16 cellular contexts compared by ENCODE assay signal in the genomic region with DNA sequence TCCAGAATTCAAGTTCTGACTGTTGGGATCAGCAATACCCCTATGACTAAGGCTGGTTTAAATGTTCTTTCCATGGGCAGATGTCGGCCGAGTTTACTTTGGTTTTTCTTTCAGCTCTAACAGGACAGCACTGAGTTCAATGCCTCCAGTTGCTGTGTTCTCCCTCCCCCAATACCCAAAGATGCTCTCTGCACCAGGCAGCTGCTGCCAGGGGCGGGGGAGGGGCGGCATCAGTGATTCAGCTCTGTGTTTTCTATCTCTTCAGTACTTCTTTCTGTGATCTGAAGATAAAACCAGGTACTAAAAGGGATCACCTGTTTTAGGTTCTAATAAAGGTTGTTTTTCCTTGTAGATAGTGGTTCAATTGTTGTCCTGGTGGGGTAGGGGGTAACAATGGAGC.
DNase-seq lines count a peak whose midpoint lies in the region; ATAC-seq and TF ChIP-seq lines count a peak whose summit lies in the region.
"Had no signal": no experiment of that assay in that cellular context is flagged by ENCODE, and none has a peak within 500 bp of the region (broad histone marks: within the 10 kb centered on the region; RNA-seq: fewer than 3 reads in every experiment).

No MANE protein-coding gene starts in this region.

- no peaks in the 10 kb centered on the region for H3K36me3 Mint-ChIP-seq in WTC11
- H3K36me3 Mint-ChIP-seq: CD8-positive, alpha-beta T cell; IgD-negative memory B cell had no signal

- no peak overlapping the region for H3K27ac ChIP-seq in mesendoderm (ENCODE audit: low read depth, low read length)
- H3K27ac ChIP-seq: 22Rv1; A549; BLaER1 treated with 17β-estradiol and CSF1 and Interleukin-3, amounts not matched to agents 10 nM and 100 nM had no signal

- H3K4me2 ChIP-seq in mesendoderm (ENCODE audit: low read length), result no peak overlapping the region
- H3K4me2 ChIP-seq: A549; BLaER1 treated with 17β-estradiol and CSF1 and Interleukin-3, amounts not matched to agents 10 nM and 100 nM had no signal

- no peak overlapping the region for H2BK15ac ChIP-seq in mesendoderm (replicated peaks; ENCODE audit: low read depth)

- no peak overlapping the region for H3K4me3 Mint-ChIP-seq in WTC11
- H3K4me3 Mint-ChIP-seq: CD8-positive, alpha-beta T cell; H9; IgD-negative memory B cell had no signal

- H2BK5ac ChIP-seq in mesendoderm (ENCODE audit: low read length), result no peak overlapping the region

- no peak overlapping the region for H4K8ac ChIP-seq in mesendoderm (ENCODE audit: low read depth, low read length)

- H3K4me1 ChIP-seq in mesendoderm (ENCODE audit: control insufficient read depth, low read depth, low read length), result peaks cover 8% of the 10 kb centered on the region
- H3K4me1 ChIP-seq: A549; BLaER1 treated with 17β-estradiol and CSF1 and Interleukin-3, amounts not matched to agents 10 nM and 100 nM had no signal

- no peak overlapping the region for H3K18ac ChIP-seq in mesendoderm (ENCODE audit: low read length)

- H3K79me2 ChIP-seq in mesendoderm (ENCODE audit: control insufficient read depth, insufficient read depth, low read length), result no peaks in the 10 kb centered on the region

- no peak overlapping the region for H3K27ac Mint-ChIP-seq in WTC11
- H3K27ac Mint-ChIP-seq: CD8-positive, alpha-beta T cell; H9; IgD-negative memory B cell had no signal

- no peak overlapping the region for H3K9ac ChIP-seq in mesendoderm (ENCODE audit: low read length)
- H3K9ac ChIP-seq: BLaER1 treated with 17β-estradiol and CSF1 and Interleukin-3, amounts not matched to agents 10 nM and 100 nM had no signal

- WGBS in mesendoderm (ENCODE audit: extremely low coverage, insufficient coverage, low lambda C conversion rate), result no CpG with 5 or more reads among the region's 4 CpGs

- CTCF ChIA-PET in WTC11 (lab: Charles Lee), result no interaction called here

- H4K5ac ChIP-seq in mesendoderm (ENCODE audit: low read length), result no peak overlapping the region

- POLR2A ChIA-PET in WTC11 (lab: Charles Lee), result no interaction called here

- no peak overlapping the region for H2BK120ac ChIP-seq in mesendoderm (ENCODE audit: low read depth, low read length)

- DNase-seq in DMS53 (lab: John Stamatoyannopoulos, UW) (peak; percentile 18), DMS53 treated with DMSO at 0.1 percent for 48 hours (lab: John Stamatoyannopoulos, UW; ENCODE audit: unreplicated experiment) (no peak), WTC11 (ENCODE audit: low spot score) (peak; percentile 23), mesendoderm (peak; percentile 13), NCI-H82 treated with DMSO at 0.1 percent for 48 hours (lab: John Stamatoyannopoulos, UW; ENCODE audit: unreplicated experiment) (no peak)
- no peak for DNase-seq in stimulated activated CD4-positive, alpha-beta T cell treated with anti-CD3 and anti-CD28 coated beads, Interleukin-4, amount 100 ng/mL, for 4 hours
- DNase-seq: Calu3; CD8-positive, alpha-beta T cell; GDM1; H9 had no signal

- H3K27me3 ChIP-seq in mesendoderm (ENCODE audit: insufficient read depth, low read length, poor library complexity), result no peaks in the 10 kb centered on the region
- H3K27me3 ChIP-seq: BLaER1 treated with 17β-estradiol and CSF1 and Interleukin-3, amounts not matched to agents 10 nM and 100 nM had no signal

- TF ChIP-seq CTCF in WTC11 (IDR thresholded peaks at IDR 0.05), result no peak

- H3K4ac ChIP-seq in mesendoderm (ENCODE audit: low read depth, low read length), result no peak overlapping the region

- H3K4me3 ChIP-seq in mesendoderm (ENCODE audit: low read length), result no peak overlapping the region
- H3K4me3 ChIP-seq: A549; BLaER1 treated with 17β-estradiol and CSF1 and Interleukin-3, amounts not matched to agents 10 nM and 100 nM had no signal

- H3K4me1 Mint-ChIP-seq in WTC11, result peaks cover 28% of the 10 kb centered on the region
- H3K4me1 Mint-ChIP-seq: IgD-negative memory B cell had no signal

- no peaks in the 10 kb centered on the region for H3K9me3 Mint-ChIP-seq in WTC11
- H3K9me3 Mint-ChIP-seq: H9 had no signal

- H3K23ac ChIP-seq in mesendoderm (ENCODE audit: low read length), result no peak overlapping the region

- no peak overlapping the region for H2AK5ac ChIP-seq in mesendoderm (ENCODE audit: low read length)

- H3K27me3 Mint-ChIP-seq in WTC11 (ENCODE audit: low read depth), result peaks cover 3% of the 10 kb centered on the region; the same call in 1 of the 2 replicates
- H3K27me3 Mint-ChIP-seq: IgD-negative memory B cell had no signal

- no peaks in the 10 kb centered on the region for H3K79me1 ChIP-seq in mesendoderm (ENCODE audit: low read length)

- ATAC-seq in WTC11 (no peak; the same call in 1 of the 2 replicates), GM19467 (IDR thresholded peaks at IDR 0.05; ENCODE audit: unreplicated experiment) (no peak)
- ATAC-seq: A549; CD8-positive, alpha-beta T cell; HepG2 had no signal

- no peak overlapping the region for H3K56ac ChIP-seq in mesendoderm (ENCODE audit: low read length)

- H3K36me3 ChIP-seq in mesendoderm (ENCODE audit: control insufficient read depth, insufficient read depth, low read length), result no peaks in the 10 kb centered on the region
- H3K36me3 ChIP-seq: BLaER1 treated with 17β-estradiol and CSF1 and Interleukin-3, amounts not matched to agents 10 nM and 100 nM had no signal

TF ChIP-seq in WTC11, 78 proteins besides CTCF, POLR2A, EP300 and RAD21 (continues in another document):
- TF ChIP-seq NR3C1 (CRISPR knock-in tag; conservative IDR thresholded peaks at IDR 0.05; ENCODE audit: low read depth) (no peak), ARID4B (CRISPR knock-in tag; IDR thresholded peaks at IDR 0.05; ENCODE audit: borderline replicate concordance) (no peak), NR1H2 (CRISPR knock-in tag; IDR thresholded peaks at IDR 0.05) (no peak), ZNF232 (CRISPR knock-in tag; IDR thresholded peaks at IDR 0.05) (no peak), ELF4 (CRISPR knock-in tag; IDR thresholded peaks at IDR 0.05; ENCODE audit: low read depth) (no peak), ZNF138 (CRISPR knock-in tag; conservative IDR thresholded peaks at IDR 0.05) (no peak), HMGA2 (CRISPR knock-in tag; IDR thresholded peaks at IDR 0.05) (no peak), ZNF263 (CRISPR knock-in tag; IDR thresholded peaks at IDR 0.05; ENCODE audit: low read depth) (no peak), TEAD4 (CRISPR knock-in tag; IDR thresholded peaks at IDR 0.05) (no peak), JAZF1 (CRISPR knock-in tag; IDR thresholded peaks at IDR 0.05) (no peak), TEAD1 (CRISPR knock-in tag; IDR thresholded peaks at IDR 0.05) (no peak)
- TF ChIP-seq, protein P1, sequence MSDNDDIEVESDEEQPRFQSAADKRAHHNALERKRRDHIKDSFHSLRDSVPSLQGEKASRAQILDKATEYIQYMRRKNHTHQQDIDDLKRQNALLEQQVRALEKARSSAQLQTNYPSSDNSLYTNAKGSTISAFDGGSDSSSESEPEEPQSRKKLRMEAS (CRISPR knock-in tag; IDR thresholded peaks at IDR 0.05), result no peak
- TF ChIP-seq, protein P2, sequence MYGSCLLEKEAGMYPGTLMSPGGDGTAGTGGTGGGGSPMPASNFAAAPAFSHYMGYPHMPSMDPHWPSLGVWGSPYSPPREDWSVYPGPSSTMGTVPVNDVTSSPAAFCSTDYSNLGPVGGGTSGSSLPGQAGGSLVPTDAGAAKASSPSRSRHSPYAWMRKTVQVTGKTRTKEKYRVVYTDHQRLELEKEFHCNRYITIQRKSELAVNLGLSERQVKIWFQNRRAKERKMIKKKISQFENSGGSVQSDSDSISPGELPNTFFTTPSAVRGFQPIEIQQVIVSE (CRISPR knock-in tag; IDR thresholded peaks at IDR 0.05; ENCODE audit: borderline replicate concordance), result no peak
- TF ChIP-seq, protein P3, sequence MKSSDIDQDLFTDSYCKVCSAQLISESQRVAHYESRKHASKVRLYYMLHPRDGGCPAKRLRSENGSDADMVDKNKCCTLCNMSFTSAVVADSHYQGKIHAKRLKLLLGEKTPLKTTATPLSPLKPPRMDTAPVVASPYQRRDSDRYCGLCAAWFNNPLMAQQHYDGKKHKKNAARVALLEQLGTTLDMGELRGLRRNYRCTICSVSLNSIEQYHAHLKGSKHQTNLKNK (CRISPR knock-in tag; IDR thresholded peaks at IDR 0.05), result no peak

Comparison
In these comparisons a context has a peak if more than half of its experiments do, and no peak if none do; other contexts are left out.
1. DNase-seq: peak in DMS53 (single experiment), WTC11 (single experiment) and mesendoderm (single experiment); none in DMS53 treated with DMSO at 0.1 percent for 48 hours (single experiment), stimulated activated CD4-positive, alpha-beta T cell treated with anti-CD3 and anti-CD28 coated beads, Interleukin-4, amount 100 ng/mL, for 4 hours (0 of 2) and NCI-H82 treated with DMSO at 0.1 percent for 48 hours (single experiment).